ENCODE assay signal across 8 cellular contexts in genomic region chr19:47231215-47232054, GRCh38. TPM values are rescaled to one million over a fixed set of nuclear protein-coding genes. Genes with fewer than 3 reads are reported as not detected.
DNase-seq lines count a peak whose midpoint lies in the region; ATAC-seq and TF ChIP-seq lines count a peak whose summit lies in the region.

No MANE protein-coding gene starts in this region.

- DNase-seq in NCI-H524 (lab: John Stamatoyannopoulos, UW) = peak; percentile 51 to 79
- no peak for DNase-seq in NCI-H524 treated with DMSO at 0.1 percent for 48 hours (lab: John Stamatoyannopoulos, UW)
- peak in 1 of 2 experiments; percentile 58 for DNase-seq in HL-60 (ENCODE audit: low read depth in 1 of 2, low spot score in 1 of 2)
- peak; percentile 90 for DNase-seq in activated naive CD4-positive, alpha-beta T cell treated with Interleukin-2 at 50 U/mL for 16 hours

- H3K4me1 ChIP-seq in gastroesophageal sphincter (peaks cover 0 to 63% (median 6%) of the 10 kb centered on the region in 3 donors), neutrophil (ENCODE audit: control insufficient read depth in 1 of 2, insufficient read depth in 1 of 2, low read depth in 1 of 2, low read length in 1 of 2) (peaks cover 47 to 50% of the 10 kb centered on the region in 2 experiments), subcutaneous abdominal adipose tissue (ENCODE audit: control insufficient read depth in 5 of 5, insufficient read depth in 5 of 5, low read length in 5 of 5) (peaks cover 8 to 55% (median 49%) of the 10 kb centered on the region in 5 donors)

- H3K36me3 ChIP-seq in gastroesophageal sphincter (no peaks in the 10 kb centered on the region), neutrophil (peaks cover under 1% of the 10 kb centered on the region), subcutaneous abdominal adipose tissue (ENCODE audit: control insufficient read depth in 5 of 5, insufficient read depth in 5 of 5, low read length in 5 of 5) (no peaks in the 10 kb centered on the region)

- H3K27ac ChIP-seq in HL-60 (replicated peaks) (no peak overlapping the region), gastroesophageal sphincter (peak overlapping the region; percentile 13 to 100 (median 100)), neutrophil (peak overlapping the region; percentile 95), subcutaneous abdominal adipose tissue (ENCODE audit: low read depth, low read length) (peak overlapping the region; percentile 40)

- TF ChIP-seq CTCF in HL-60 (IDR thresholded peaks at IDR 0.05; ENCODE audit: insufficient read depth, low read length) = no peak
- TF ChIP-seq CTCF in gastroesophageal sphincter (IDR thresholded peaks at IDR 0.05) = no peak
- peak; percentile 57 for TF ChIP-seq CTCF in neutrophil (IDR thresholded peaks at IDR 0.05)

- peak; percentile 25 for TF ChIP-seq POLR2A in Raji (IDR thresholded peaks at IDR 0.05; ENCODE audit: insufficient read depth, low read depth, low read length)
- no peak for TF ChIP-seq POLR2A in gastroesophageal sphincter (IDR thresholded peaks at IDR 0.05)

- H3K27me3 ChIP-seq in HL-60 (ENCODE audit: insufficient read depth, poor library complexity, severe bottlenecking) (peaks cover 9% of the 10 kb centered on the region), gastroesophageal sphincter (no peaks in the 10 kb centered on the region), neutrophil (peaks cover 73% of the 10 kb centered on the region), subcutaneous abdominal adipose tissue (ENCODE audit: control insufficient read depth in 5 of 5, insufficient read depth in 4 of 5, low read length in 5 of 5) (no peaks in the 10 kb centered on the region)

- no peaks in the 10 kb centered on the region for H3K9me3 ChIP-seq in gastroesophageal sphincter
- no peaks in the 10 kb centered on the region for H3K9me3 ChIP-seq in neutrophil
- no peaks in the 10 kb centered on the region for H3K9me3 ChIP-seq in subcutaneous abdominal adipose tissue (ENCODE audit: control insufficient read depth in 5 of 5, low read length in 5 of 5)

- peak overlapping the region; percentile 44 to 82 (median 65) for H3K9ac ChIP-seq in subcutaneous abdominal adipose tissue (ENCODE audit: low read length in 5 of 5)

- peak; percentile 54 for ATAC-seq in gastroesophageal sphincter

- 42% methylated on average over 4 of the region's 51 CpGs; no CpG with 5 or more reads in 1 of the 2 donors for WGBS in gastroesophageal sphincter (ENCODE audit: low coverage in 1 of 2), 2 donors

- H3K4me3 ChIP-seq in HL-60 (replicated peaks; ENCODE audit: insufficient read depth, low read length) = peak overlapping the region; percentile 44
- peak overlapping the region; percentile 87 to 99 for H3K4me3 ChIP-seq in gastroesophageal sphincter
- peak overlapping the region; percentile 92 to 100 for H3K4me3 ChIP-seq in neutrophil (ENCODE audit: low read depth in 1 of 2, low read length in 1 of 2)
- peak overlapping the region; percentile 75 to 84 (median 78) for H3K4me3 ChIP-seq in subcutaneous abdominal adipose tissue (ENCODE audit: low read depth in 1 of 5, low read length in 5 of 5)

- no peak for TF ChIP-seq EP300 in gastroesophageal sphincter (IDR thresholded peaks at IDR 0.05)

RNA-seq across cellular contexts. Expression of gene BBC3, which starts 0.4 kb away (rescaled TPM):
- total RNA-seq in gastroesophageal sphincter = 10 to 100 TPM in 2 of 4 donors, 1 to 10 TPM in 2; 3.6 to 11.4 (median 10.2) TPM

RNA-seq across cellular contexts. Expression of gene CCDC9, which starts 24.9 kb away (rescaled TPM):
- 10 to 100 TPM; 17.3 to 36.9 (median 28.5) TPM for total RNA-seq in gastroesophageal sphincter

RNA-seq across cellular contexts. Expression of gene INAFM1, which starts 43.2 kb away (rescaled TPM):
- total RNA-seq in gastroesophageal sphincter = 10 to 100 TPM in 2 of 4 donors, 1 to 10 TPM in 2; 5.0 to 14.7 (median 11.7) TPM

Comparison
In these comparisons a context has a peak if more than half of its experiments do, and no peak if none do; other contexts are left out.
1. H3K4me3 ChIP-seq: peak in every context shown above with its lines; median percentile 96 in neutrophil; 93 in gastroesophageal sphincter; 78 in subcutaneous abdominal adipose tissue; 44 in HL-60.